14 cellular contexts compared by ENCODE assay signal in the genomic region with DNA sequence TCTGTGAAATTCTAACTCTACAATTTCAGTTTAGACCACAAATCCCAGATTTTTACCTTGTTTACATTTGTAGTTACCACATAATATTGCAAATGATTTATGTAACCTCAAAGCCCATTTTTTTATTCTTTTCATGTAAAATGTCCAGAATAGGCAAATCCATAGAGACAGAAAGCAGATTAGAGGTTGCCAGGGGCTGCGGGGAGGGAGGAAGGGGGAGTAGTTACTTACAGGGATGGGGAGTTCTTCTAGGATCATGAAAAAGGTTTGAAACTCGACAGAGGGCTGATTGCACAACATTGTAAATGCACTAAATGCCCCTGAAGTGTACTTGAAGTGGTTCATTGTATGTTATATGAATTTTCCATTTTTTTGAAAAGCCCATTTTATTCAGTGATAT.
A peak's percentile ranks its signal among the peaks of the same experiment; 100 is the strongest.
DNase-seq lines count a peak whose midpoint lies in the region; TF ChIP-seq lines count a peak whose summit lies in the region.
"Had no signal": no experiment of that assay in that cellular context is flagged by ENCODE, and none has a peak within 500 bp of the region (broad histone marks: within the 10 kb centered on the region; RNA-seq: fewer than 3 reads in every experiment).

No MANE protein-coding gene starts in this region.

- H3K27ac ChIP-seq in BLaER1 (no peak overlapping the region), hepatocyte (no peak overlapping the region)
- H3K27ac ChIP-seq in CD8-positive, alpha-beta memory T cell (ENCODE audit: low read depth, low read length), result no peak overlapping the region
- H3K27ac ChIP-seq: cardiac muscle cell, suprapubic skin had no signal

- H3K4me2 ChIP-seq in BLaER1 (peak overlapping the region; percentile 96), hepatocyte (no peak overlapping the region)

- H3K36me3 Mint-ChIP-seq in CD8-positive, alpha-beta memory T cell, result peaks cover 34 to 93% (median 37%) of the 10 kb centered on the region in 3 donors
- peaks cover 56% of the 10 kb centered on the region for H3K36me3 Mint-ChIP-seq in activated naive CD8-positive, alpha-beta T cell treated with anti-CD3 and anti-CD28 coated beads for 36 hours
- H3K36me3 Mint-ChIP-seq in mesothelial cell of epicardium, result peaks cover 34% of the 10 kb centered on the region

- H3K79me2 ChIP-seq in hepatocyte, result peaks cover 100% of the 10 kb centered on the region

- H3K9me3 ChIP-seq in BLaER1 (no peaks in the 10 kb centered on the region), hepatocyte (ENCODE audit: low read depth) (no peaks in the 10 kb centered on the region), MG63 (no peaks in the 10 kb centered on the region)
- H3K9me3 ChIP-seq in CD8-positive, alpha-beta memory T cell (ENCODE audit: low read length), result no peaks in the 10 kb centered on the region
- H3K9me3 ChIP-seq: suprapubic skin had no signal

- no peaks in the 10 kb centered on the region for H3K9me2 ChIP-seq in hepatocyte (replicated peaks; ENCODE audit: insufficient read depth)

- H3K27me3 Mint-ChIP-seq in CD8-positive, alpha-beta memory T cell, result peaks cover 0 to 10% of the 10 kb centered on the region in 2 donors
- H3K27me3 Mint-ChIP-seq in activated naive CD8-positive, alpha-beta T cell treated with anti-CD3 and anti-CD28 coated beads for 36 hours, result no peaks in the 10 kb centered on the region
- H3K27me3 Mint-ChIP-seq in mesothelial cell of epicardium (ENCODE audit: low read depth), result no peaks in the 10 kb centered on the region

- H3K4me3 ChIP-seq in BLaER1, result no peak overlapping the region
- H3K4me3 ChIP-seq in CD8-positive, alpha-beta memory T cell (ENCODE audit: low read length), result peak overlapping the region; percentile 2
- H3K4me3 ChIP-seq in hepatocyte, result no peak overlapping the region
- H3K4me3 ChIP-seq in MG63, result no peak overlapping the region
- H3K4me3 ChIP-seq: cardiac muscle cell, suprapubic skin had no signal

- POLR2A ChIA-PET in CD8-positive, alpha-beta memory T cell (lab: Charles Lee), result interaction anchor here (0.6 to 9.4 kb wide), 3 partner anchors 9 to 66 kb away, joined by 3 to 279 read pairs (median 3); no protein-coding TSS in a partner anchor

- H3K27me3 ChIP-seq in BLaER1 (no peaks in the 10 kb centered on the region), hepatocyte (no peaks in the 10 kb centered on the region), MG63 (no peaks in the 10 kb centered on the region)
- H3K27me3 ChIP-seq in CD8-positive, alpha-beta memory T cell (ENCODE audit: insufficient read depth, low read length, poor library complexity, severe bottlenecking), result no peaks in the 10 kb centered on the region
- H3K27me3 ChIP-seq: cardiac muscle cell, suprapubic skin had no signal

- no peak overlapping the region for H2AFZ ChIP-seq in hepatocyte

- WGBS in hepatocyte (ENCODE audit: low lambda C conversion rate, missing lambda C conversion rate), result 61% methylated on average over 2 of the region's 2 CpGs

- H3K9ac ChIP-seq in BLaER1, result peak overlapping the region; percentile 7; the same call in 1 of the 2 replicates

- CTCF ChIA-PET in CD8-positive, alpha-beta memory T cell (lab: Charles Lee), result interaction anchor here (1.3 to 5.6 kb wide), 2 partner anchors 16 to 35 kb away, joined by 3 to 95 read pairs; no protein-coding TSS in a partner anchor

- H3K9me3 Mint-ChIP-seq in CD8-positive, alpha-beta memory T cell, result peaks cover 0 to 2% (median 0%) of the 10 kb centered on the region in 5 donors
- H3K9me3 Mint-ChIP-seq in activated naive CD8-positive, alpha-beta T cell treated with anti-CD3 and anti-CD28 coated beads for 36 hours, result peaks cover 5% of the 10 kb centered on the region
- H3K9me3 Mint-ChIP-seq in mesothelial cell of epicardium, result peaks cover 13% of the 10 kb centered on the region

- H4K20me1 ChIP-seq in BLaER1 (peaks cover 70% of the 10 kb centered on the region), hepatocyte (ENCODE audit: insufficient read depth, poor library complexity, severe bottlenecking) (peaks cover 74% of the 10 kb centered on the region)

- no peak for DNase-seq in CD8-positive, alpha-beta memory T cell
- no peak for DNase-seq in activated naive CD8-positive, alpha-beta T cell treated with anti-CD3 and anti-CD28 coated beads for 36 hours
- DNase-seq in mesothelial cell of epicardium (ENCODE audit: low spot score in 2 of 2, unreplicated experiment in 2 of 2), result no peak
- DNase-seq in NOMO-1 (lab: John Stamatoyannopoulos, UW; ENCODE audit: unreplicated experiment in 2 of 2), result no peak
- DNase-seq in hepatocyte (ENCODE audit: low spot score), result no peak
- no peak for DNase-seq in MG63
- no peak for DNase-seq in NCI-H524 treated with DMSO at 0.1 percent for 48 hours (lab: John Stamatoyannopoulos, UW)
- DNase-seq: DMS 273 treated with DMSO at 0.1 percent for 48 hours, hippocampal formation, left ventricle myocardium superior, NCI-H2081 treated with DMSO at 0.1 percent for 48 hours had no signal

- H3K4me3 Mint-ChIP-seq in CD8-positive, alpha-beta memory T cell, result peak overlapping the region; percentile 68 to 94 (median 83)
- no peak overlapping the region for H3K4me3 Mint-ChIP-seq in activated naive CD8-positive, alpha-beta T cell treated with anti-CD3 and anti-CD28 coated beads for 36 hours
- no peak overlapping the region for H3K4me3 Mint-ChIP-seq in mesothelial cell of epicardium

- no peak for TF ChIP-seq CTCF in mesothelial cell of epicardium (IDR thresholded peaks at IDR 0.05; ENCODE audit: unreplicated experiment)
- TF ChIP-seq CTCF in hepatocyte (IDR thresholded peaks at IDR 0.05; ENCODE audit: poor library complexity), result no peak

- H3K4me1 ChIP-seq in BLaER1 (peaks cover 98% of the 10 kb centered on the region), hepatocyte (ENCODE audit: insufficient read depth) (peaks cover 8% of the 10 kb centered on the region)
- peaks cover 84% of the 10 kb centered on the region for H3K4me1 ChIP-seq in CD8-positive, alpha-beta memory T cell (ENCODE audit: insufficient read depth, low read length)

- H3K27ac Mint-ChIP-seq in CD8-positive, alpha-beta memory T cell, result peak overlapping the region; percentile 80 to 97 (median 89)
- H3K27ac Mint-ChIP-seq in activated naive CD8-positive, alpha-beta T cell treated with anti-CD3 and anti-CD28 coated beads for 36 hours, result peak overlapping the region; percentile 80
- peak overlapping the region; percentile 51 for H3K27ac Mint-ChIP-seq in mesothelial cell of epicardium

- H3K36me3 ChIP-seq in BLaER1, result peaks cover 86% of the 10 kb centered on the region
- peaks cover 52% of the 10 kb centered on the region for H3K36me3 ChIP-seq in CD8-positive, alpha-beta memory T cell (ENCODE audit: insufficient read depth, low read length)
- no peaks in the 10 kb centered on the region for H3K36me3 ChIP-seq in hepatocyte (replicated peaks; ENCODE audit: insufficient read depth, low read depth)
- H3K36me3 ChIP-seq in MG63, result no peaks in the 10 kb centered on the region; the same call in 1 of the 2 replicates
- H3K36me3 ChIP-seq: cardiac muscle cell had no signal

- H3K4me1 Mint-ChIP-seq in CD8-positive, alpha-beta memory T cell, result peaks cover 82 to 93% (median 84%) of the 10 kb centered on the region in 3 donors
- peaks cover 80% of the 10 kb centered on the region for H3K4me1 Mint-ChIP-seq in activated naive CD8-positive, alpha-beta T cell treated with anti-CD3 and anti-CD28 coated beads for 36 hours
- peaks cover 10% of the 10 kb centered on the region for H3K4me1 Mint-ChIP-seq in mesothelial cell of epicardium

Comparison
In these comparisons a context has a peak if more than half of its experiments do, and no peak if none do; other contexts are left out.
1. H3K4me3 Mint-ChIP-seq: peak in CD8-positive, alpha-beta memory T cell (7 of 7); none in activated naive CD8-positive, alpha-beta T cell treated with anti-CD3 and anti-CD28 coated beads for 36 hours (single experiment) and mesothelial cell of epicardium (single experiment).
2. Peak in every context shown above with its lines, with median percentiles within 50 percentile points of each other: H3K27ac Mint-ChIP-seq.